In genomic region chr6:46340246-46340645, GRCh38 we compare ENCODE assay signal across 23 cellular contexts.
"Had no signal": no experiment of that assay in that cellular context is flagged by ENCODE, and none has a peak within 500 bp of the region (broad histone marks: within the 10 kb centered on the region; RNA-seq: fewer than 3 reads in every experiment).

No MANE protein-coding gene starts in this region.

- ATAC-seq: Panc1, PC-3 had no signal

- H3K4me3 ChIP-seq: MG63 had no signal

- DNase-seq: Karpas-422, KG1, MG63, NCI-H1092 treated with DMSO at 0.1 percent for 48 hours, NCI-H1436, NCI-H187, NCI-H2029, NCI-H2081 treated with DMSO at 0.1 percent for 48 hours, NCI-H2171, NCI-H226, NCI-H446, NCI-H510A, NCI-H524 treated with DMSO at 0.1 percent for 48 hours, NCI-H69, NCI-H774, PC-3, SHP77, SK-N-SH, SW 1271 had no signal

- H3K27ac ChIP-seq: HL-60, RWPE1 had no signal

- H3K36me3 ChIP-seq: MG63 had no signal

- H3K4me2 ChIP-seq: SK-N-SH had no signal

- FAIRE-seq: HTR-8/SVneo had no signal

- H3K27me3 ChIP-seq: MG63 had no signal

- H3K9ac ChIP-seq: SK-N-SH had no signal

- H3K9me3 ChIP-seq: MG63, SK-N-SH had no signal
